10 cellular contexts compared by ENCODE assay signal in the genomic region with DNA sequence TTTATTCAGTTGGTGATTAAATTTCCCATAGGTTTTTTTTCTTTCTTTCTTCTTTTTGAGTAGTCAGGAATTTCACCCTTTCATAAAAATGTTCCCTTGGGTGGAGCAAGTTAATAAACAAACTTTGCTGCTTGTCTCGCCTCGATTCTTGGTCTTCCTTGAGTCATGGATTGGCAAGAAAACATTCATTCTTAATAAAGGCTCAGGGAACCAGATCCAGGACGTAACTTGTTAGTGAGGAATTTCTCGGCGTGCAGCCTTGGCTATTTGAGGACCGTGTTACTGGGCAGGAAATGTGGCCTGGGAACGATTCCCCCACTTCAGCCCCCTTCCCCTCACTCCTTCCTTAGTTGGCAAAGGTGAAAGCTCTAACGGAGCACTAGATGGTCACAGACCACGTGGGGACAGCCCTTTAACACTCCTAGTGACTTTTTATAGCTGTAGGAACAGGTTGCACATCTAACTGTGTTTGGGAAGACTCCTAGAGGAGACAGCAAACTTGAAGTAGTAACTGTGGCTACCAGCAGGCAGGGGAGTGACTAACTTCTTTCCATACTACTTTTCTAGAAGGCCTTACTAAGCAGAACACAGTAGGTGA.
DNase-seq lines count a peak whose midpoint lies in the region; ATAC-seq and TF ChIP-seq lines count a peak whose summit lies in the region.
"Had no signal": no experiment of that assay in that cellular context is flagged by ENCODE, and none has a peak within 500 bp of the region (broad histone marks: within the 10 kb centered on the region; RNA-seq: fewer than 3 reads in every experiment).

No MANE protein-coding gene starts in this region.

- H4K91ac ChIP-seq in neuronal stem cell (ENCODE audit: low read depth, low read length, poor library complexity): no peak overlapping the region

- DNase-seq in AG08396 (ENCODE audit: low spot score): peak; percentile 49
- peak; percentile 55 to 69 for DNase-seq in SJSA1 (ENCODE audit: low read depth in 1 of 2, low spot score in 2 of 2)
- DNase-seq in foreskin keratinocyte: peak; percentile 47 to 72
- DNase-seq in neuronal stem cell (ENCODE audit: low spot score): no peak
- no peak for DNase-seq in NCI-H2029 treated with DMSO at 0.1 percent for 48 hours (lab: John Stamatoyannopoulos, UW)
- no peak for DNase-seq in SHP77 treated with DMSO at 0.1 percent for 48 hours (lab: John Stamatoyannopoulos, UW)
- DNase-seq: stimulated activated CD4-positive, alpha-beta T cell treated with anti-CD3 and anti-CD28 coated beads, Interleukin-4, amount 100 ng/mL, for 4 hours had no signal

- peak overlapping the region; percentile 42 for H2AFZ ChIP-seq in neuronal stem cell (ENCODE audit: low read length)

- no peak for TF ChIP-seq CTCF in foreskin keratinocyte (conservative IDR thresholded peaks at IDR 0.05)

- H3K4me1 ChIP-seq in SJSA1 (replicated peaks): peaks cover 36% of the 10 kb centered on the region
- no peaks in the 10 kb centered on the region for H3K4me1 ChIP-seq in foreskin keratinocyte
- peaks cover 27 to 28% of the 10 kb centered on the region in 2 donors for H3K4me1 ChIP-seq in neuronal stem cell (ENCODE audit: control insufficient read depth in 2 of 2, insufficient read depth in 1 of 2, low read depth in 1 of 2, low read length in 2 of 2)

- H3K9me3 ChIP-seq in SJSA1 (replicated peaks): no peaks in the 10 kb centered on the region
- no peaks in the 10 kb centered on the region for H3K9me3 ChIP-seq in neuronal stem cell (replicated peaks in 1 of 2; ENCODE audit: control insufficient read depth in 2 of 2, insufficient read depth in 1 of 2, low read depth in 1 of 2, low read length in 2 of 2)
- H3K9me3 ChIP-seq: BLaER1 had no signal

- no peak overlapping the region for H3K9ac ChIP-seq in neuronal stem cell (ENCODE audit: low read depth, low read length, poor library complexity)
- H3K9ac ChIP-seq: BLaER1 had no signal

- H2BK5ac ChIP-seq in neuronal stem cell (ENCODE audit: low read length): no peak overlapping the region

- no peak overlapping the region for H2BK15ac ChIP-seq in neuronal stem cell (ENCODE audit: low read length)

- ATAC-seq in foreskin keratinocyte (no peak), HG02759 (IDR thresholded peaks at IDR 0.05; ENCODE audit: unreplicated experiment) (no peak), GM19395 (IDR thresholded peaks at IDR 0.05; ENCODE audit: unreplicated experiment) (no peak)

- no peaks in the 10 kb centered on the region for H3K79me1 ChIP-seq in neuronal stem cell (ENCODE audit: low read depth, low read length)

- no peak overlapping the region for H2AK5ac ChIP-seq in neuronal stem cell (ENCODE audit: low read depth, low read length)

- H3K4me2 ChIP-seq in neuronal stem cell (ENCODE audit: insufficient read depth, low read length, poor library complexity, severe bottlenecking): no peak overlapping the region
- H3K4me2 ChIP-seq: BLaER1 had no signal

- H3K27me3 ChIP-seq in SJSA1 (replicated peaks) (no peaks in the 10 kb centered on the region), foreskin keratinocyte (peaks cover 60% of the 10 kb centered on the region), neuronal stem cell (ENCODE audit: control insufficient read depth in 3 of 3, insufficient read depth in 3 of 3, low read depth in 1 of 3, low read length in 3 of 3) (peaks cover 0 to 18% (median 8%) of the 10 kb centered on the region in 3 experiments)

- no peak overlapping the region for H3K4ac ChIP-seq in neuronal stem cell (ENCODE audit: low read length)

- no peaks in the 10 kb centered on the region for H3K36me3 ChIP-seq in SJSA1
- H3K36me3 ChIP-seq in neuronal stem cell (replicated peaks in 1 of 2; ENCODE audit: control insufficient read depth in 2 of 2, insufficient read depth in 2 of 2, low read length in 2 of 2): no peaks in the 10 kb centered on the region
- H3K36me3 ChIP-seq: BLaER1 had no signal

- no peak overlapping the region for H3K18ac ChIP-seq in neuronal stem cell (ENCODE audit: low read length)

- H3K27ac ChIP-seq in SJSA1: peak overlapping the region; percentile 75
- no peak overlapping the region for H3K27ac ChIP-seq in foreskin keratinocyte
- no peak overlapping the region for H3K27ac ChIP-seq in neuronal stem cell (replicated peaks; ENCODE audit: low read length)
- H3K27ac ChIP-seq: BLaER1 had no signal

- no peak overlapping the region for H4K8ac ChIP-seq in neuronal stem cell (ENCODE audit: low read depth, low read length)

- WGBS in neuronal stem cell (ENCODE audit: extremely low coverage in 2 of 2, insufficient read length in 2 of 2, insufficient replicate concordance in 1 of 2), 2 donors: no CpG with 5 or more reads among the region's 9 CpGs

- no peak overlapping the region for H3K4me3 ChIP-seq in SJSA1
- H3K4me3 ChIP-seq in neuronal stem cell (ENCODE audit: low read length in 2 of 2): no peak overlapping the region
- H3K4me3 ChIP-seq: BLaER1 had no signal

- no peak overlapping the region for H3K14ac ChIP-seq in neuronal stem cell (ENCODE audit: low read length)

- H3K23ac ChIP-seq in neuronal stem cell (ENCODE audit: low read depth, low read length, poor library complexity): no peak overlapping the region

- no peak overlapping the region for H2BK120ac ChIP-seq in neuronal stem cell (ENCODE audit: low read depth, low read length)

- no peak overlapping the region for H2BK12ac ChIP-seq in neuronal stem cell (ENCODE audit: low read length)

Comparison
In these comparisons a context has a peak if more than half of its experiments do, and no peak if none do; other contexts are left out.
1. DNase-seq: peak in AG08396 (single experiment), SJSA1 (2 of 2) and foreskin keratinocyte (2 of 2); none in neuronal stem cell (single experiment), NCI-H2029 treated with DMSO at 0.1 percent for 48 hours (single experiment) and SHP77 treated with DMSO at 0.1 percent for 48 hours (single experiment).